In genomic region chr1:179167955-179168354, GRCh38 we compare ENCODE assay signal across 19 cellular contexts.
"Had no signal": no experiment of that assay in that cellular context is flagged by ENCODE, and none has a peak within 500 bp of the region (broad histone marks: within the 10 kb centered on the region; RNA-seq: fewer than 3 reads in every experiment).

No MANE protein-coding gene starts in this region.

- H3K27ac ChIP-seq: colonic mucosa, esophagus muscularis mucosa, gastrocnemius medialis, heart right ventricle, left lung, lower lobe of right lung had no signal

- H3K27me3 Mint-ChIP-seq: dendritic cell treated with granulocyte-macrophage colony-stimulating factor and Interleukin-4, amounts not matched to agents 40 ng/mL and 50 ng/mL, for 4 days; effector memory CD8-positive, alpha-beta T cell had no signal

- H3K4me3 ChIP-seq: colonic mucosa, esophagus muscularis mucosa, gastrocnemius medialis, heart right ventricle, left lung, lower lobe of right lung, mucosa of descending colon had no signal

- H3K4me3 Mint-ChIP-seq: dendritic cell treated with granulocyte-macrophage colony-stimulating factor and Interleukin-4, amounts not matched to agents 40 ng/mL and 50 ng/mL, for 4 days; effector memory CD8-positive, alpha-beta T cell; mesothelial cell of epicardium had no signal

- H3K36me3 ChIP-seq: colonic mucosa, esophagus muscularis mucosa, gastrocnemius medialis, heart right ventricle, left lung, lower lobe of right lung had no signal

- ATAC-seq: effector memory CD8-positive, alpha-beta T cell; gastrocnemius medialis; left cardiac atrium; left ventricle myocardium superior; lower lobe of right lung; mucosa of descending colon had no signal

- H3K4me1 ChIP-seq: colonic mucosa had no signal

- H3K27ac Mint-ChIP-seq: mesothelial cell of epicardium had no signal

- H3K36me3 Mint-ChIP-seq: mesothelial cell of epicardium had no signal

- H3K9me3 ChIP-seq: colonic mucosa, esophagus muscularis mucosa, gastrocnemius medialis, heart right ventricle, left lung, lower lobe of right lung, mucosa of descending colon had no signal

- H3K27me3 ChIP-seq: colonic mucosa, esophagus muscularis mucosa, gastrocnemius medialis, heart right ventricle, left lung had no signal

- DNase-seq: colonic mucosa; cortex of kidney; effector CD8-positive, alpha-beta T cell; effector memory CD8-positive, alpha-beta T cell; foreskin melanocyte; gastrocnemius medialis; glutamatergic neuron; head of caudate nucleus; heart right ventricle; hippocampal formation; left cardiac atrium; left lung; left ventricle myocardium superior; lower lobe of right lung; mesenchymal stem cell; mucosa of descending colon had no signal

- H3K9me3 Mint-ChIP-seq: dendritic cell treated with granulocyte-macrophage colony-stimulating factor and Interleukin-4, amounts not matched to agents 40 ng/mL and 50 ng/mL, for 4 days; effector memory CD8-positive, alpha-beta T cell; mesothelial cell of epicardium had no signal
